In the genomic region with DNA sequence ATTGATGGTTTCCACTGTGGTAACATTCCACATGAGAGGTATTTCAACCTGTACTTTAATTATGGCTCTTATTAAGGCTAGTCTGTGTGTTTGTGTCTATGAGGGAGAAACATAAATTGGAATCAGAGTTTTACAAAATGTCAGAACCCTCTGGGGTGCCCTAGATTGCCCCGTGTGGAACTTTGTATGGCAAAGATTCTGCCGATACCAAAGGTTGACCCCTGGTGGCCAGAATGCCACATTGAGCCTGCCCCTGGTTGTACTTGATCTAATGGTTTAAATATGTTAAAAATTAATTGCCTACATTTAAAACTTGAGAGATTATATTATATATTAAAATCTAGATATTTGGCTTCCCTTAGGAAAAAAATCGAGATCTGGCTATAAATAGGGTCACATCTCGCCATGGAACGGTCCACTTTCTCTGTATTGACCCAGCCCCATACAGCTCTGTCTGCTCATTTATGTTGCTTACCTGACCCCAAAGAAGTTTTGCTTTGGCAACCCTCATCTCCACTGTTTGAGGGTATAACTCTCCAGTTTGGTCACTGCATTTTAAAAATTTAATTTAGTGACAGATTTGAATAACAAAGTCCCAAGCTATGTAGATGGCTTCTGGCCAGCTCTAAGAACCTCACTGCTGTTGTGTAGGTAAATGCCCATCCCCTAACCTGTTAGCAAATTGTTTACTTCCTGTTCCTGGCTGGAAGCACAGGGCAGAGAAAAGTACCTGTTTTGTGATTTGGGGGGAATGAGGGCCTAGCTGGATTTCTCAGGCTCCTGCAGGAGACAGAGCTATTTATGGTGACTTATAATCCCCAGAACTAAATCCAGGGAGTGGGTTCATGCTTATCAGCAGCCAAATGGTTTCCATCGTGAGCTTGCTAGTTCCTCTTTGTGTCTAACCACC, we compare ENCODE assay signal across 8 cellular contexts.
DNase-seq lines count a peak whose midpoint lies in the region; ATAC-seq and TF ChIP-seq lines count a peak whose summit lies in the region.

No MANE protein-coding gene starts in this region.

- peak in 3 of 4 experiments; percentile 32 to 64 (median 61) for TF ChIP-seq CTCF in gastroesophageal sphincter (IDR thresholded peaks at IDR 0.05)

- ATAC-seq in HG02588 (IDR thresholded peaks at IDR 0.05; ENCODE audit: unreplicated experiment) (peak; percentile 70), gastroesophageal sphincter (no peak), GM21723 (IDR thresholded peaks at IDR 0.05; ENCODE audit: unreplicated experiment) (no peak)

- no peaks in the 10 kb centered on the region for H3K36me3 ChIP-seq in gastroesophageal sphincter

- no peak for TF ChIP-seq EP300 in gastroesophageal sphincter (IDR thresholded peaks at IDR 0.05)

- no peak overlapping the region for H3K27ac ChIP-seq in gastroesophageal sphincter

- H3K4me3 ChIP-seq in gastroesophageal sphincter, result no peak overlapping the region

- H3K9me3 ChIP-seq in gastroesophageal sphincter, result no peaks in the 10 kb centered on the region

- no peak for TF ChIP-seq POLR2A in gastroesophageal sphincter (IDR thresholded peaks at IDR 0.05)

- 20 to 36% methylated on average over 5 to 6 of the region's 6 CpGs for WGBS in gastroesophageal sphincter (ENCODE audit: low coverage in 1 of 2), 2 donors

- H3K27me3 ChIP-seq in gastroesophageal sphincter, result peaks cover 4% of the 10 kb centered on the region

- DNase-seq in NCI-H524 (lab: John Stamatoyannopoulos, UW) (peak; percentile 1 to 40), NCI-H524 treated with DMSO at 0.1 percent for 48 hours (lab: John Stamatoyannopoulos, UW) (no peak), NCI-H460 (ENCODE audit: extremely low read depth, low read depth) (peak; percentile 25), activated T-cell treated with anti-CD3 and anti-CD28 coated beads for 4 hours (peak; percentile 14), renal cortical epithelial cell (ENCODE audit: low read depth) (peak; percentile 34)

- no peaks in the 10 kb centered on the region for H3K4me1 ChIP-seq in gastroesophageal sphincter
